ENCODE assay signal across 8 cellular contexts in the genomic region with DNA sequence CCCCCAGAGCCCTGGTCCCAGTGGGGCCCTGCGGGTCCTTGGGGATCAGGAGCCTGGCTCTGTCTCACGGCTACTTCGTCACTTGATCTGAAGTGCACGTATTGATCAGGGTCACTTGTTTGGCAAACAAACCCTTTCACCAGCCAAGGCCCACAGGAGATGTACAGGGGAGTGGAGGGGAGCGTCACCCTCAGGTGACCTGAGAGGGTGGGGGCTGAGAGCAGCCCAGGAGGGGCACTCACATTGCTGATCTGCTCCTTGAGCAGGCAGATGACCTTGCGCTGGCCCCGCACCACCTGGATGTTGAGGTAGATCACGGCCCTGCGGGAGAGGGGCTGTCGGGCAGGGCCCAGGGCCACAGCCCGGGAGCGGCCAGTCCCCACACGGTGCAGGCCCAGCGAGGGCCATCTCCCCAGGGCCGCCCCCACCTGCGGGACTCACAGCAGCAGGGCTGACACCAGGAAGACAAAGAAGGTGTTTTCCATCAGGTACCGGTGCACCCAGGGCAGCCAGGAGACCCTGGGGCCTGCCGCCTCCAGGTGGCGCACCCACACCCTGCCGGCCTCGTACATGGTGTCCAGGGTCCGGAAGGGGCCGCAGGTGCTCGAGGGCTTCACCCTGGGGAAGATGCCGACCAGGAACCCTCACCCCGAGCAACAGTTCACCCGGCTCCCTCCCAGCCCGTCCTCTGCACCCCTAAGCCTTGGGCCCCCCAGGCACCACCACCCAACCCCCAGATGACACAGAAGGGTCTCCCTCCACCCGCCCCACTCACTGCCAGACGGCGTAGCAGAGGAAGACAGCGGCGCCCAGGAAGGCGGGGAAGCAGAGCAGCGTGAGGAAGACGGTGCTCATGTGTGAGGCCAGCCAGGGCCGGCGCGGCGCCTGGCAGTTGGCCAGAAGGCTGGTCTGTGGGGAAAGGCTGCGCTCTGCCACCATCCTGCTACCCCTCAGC. TPM values are rescaled to one million over a fixed set of nuclear protein-coding genes. Genes with fewer than 3 reads are reported as not detected.
DNase-seq lines count a peak whose midpoint lies in the region; ATAC-seq and TF ChIP-seq lines count a peak whose summit lies in the region.

No MANE protein-coding gene starts in this region.

- H3K9me3 ChIP-seq in AG04450 (ENCODE audit: control insufficient read depth, insufficient read depth, low read length) (no peaks in the 10 kb centered on the region; the same call in 1 of the 2 replicates), heart right ventricle (no peaks in the 10 kb centered on the region), upper lobe of right lung (no peaks in the 10 kb centered on the region)

- intact Hi-C loops in heart right ventricle (cut with DNase I) (loop anchor here in 1 of 10 donors (10.0 kb wide), 1 partner anchor 127 kb away; no protein-coding TSS in a partner anchor), upper lobe of right lung (cut with DNase I) (loop anchor here (10.0 kb wide), 1 partner anchor 57 kb away; no protein-coding TSS in a partner anchor)

- ATAC-seq in SK-N-SH treated with all-trans-retinoic acid at 6 μM for 48 hours (peak; percentile 60), heart right ventricle (peak in 4 of 8 donors; percentile 9 to 23 (median 14)), upper lobe of right lung (peak; percentile 36), HG02642 (IDR thresholded peaks at IDR 0.05; ENCODE audit: poor library complexity, unreplicated experiment) (no peak)

- POLR2A ChIA-PET in AG04450 (lab: Yijun Ruan, JAX), result no interaction called here

- peak; percentile 38 for TF ChIP-seq CTCF in AG04450 (IDR thresholded peaks at IDR 0.05; ENCODE audit: low read depth, low read length)
- peak in 8 of 9 donors; percentile 18 to 41 (median 33) for TF ChIP-seq CTCF in heart right ventricle (IDR thresholded peaks at IDR 0.05)
- TF ChIP-seq CTCF in upper lobe of right lung (IDR thresholded peaks at IDR 0.05), result peak; percentile 30

- no peak for DNase-seq in AG04450 (ENCODE audit: low read depth, low spot score)
- DNase-seq in heart right ventricle, result no peak
- peak; percentile 73 for DNase-seq in upper lobe of right lung
- no peak for DNase-seq in RKO (ENCODE audit: low spot score)
- DNase-seq in OCI-M2 (lab: John Stamatoyannopoulos, UW; ENCODE audit: unreplicated experiment), result no peak

- CTCF ChIA-PET in AG04450 (lab: Charles Lee), result interaction anchor here (1.3 kb wide), 1 partner anchor 133 kb away, joined by 3 read pairs; no protein-coding TSS in a partner anchor

- peaks cover 16 to 51% (median 26%) of the 10 kb centered on the region in 9 donors for H3K4me1 ChIP-seq in heart right ventricle
- peaks cover 6% of the 10 kb centered on the region for H3K4me1 ChIP-seq in upper lobe of right lung

- H3K27me3 ChIP-seq in AG04450 (ENCODE audit: control insufficient read depth, insufficient read depth, low read length), result peaks cover 9% of the 10 kb centered on the region
- H3K27me3 ChIP-seq in heart right ventricle, result no peaks in the 10 kb centered on the region
- no peaks in the 10 kb centered on the region for H3K27me3 ChIP-seq in upper lobe of right lung

- peak; percentile 14 for TF ChIP-seq POLR2A in GM18526 (IDR thresholded peaks at IDR 0.05; ENCODE audit: extremely low read depth, insufficient read length)

- WGBS in heart right ventricle, 2 donors, result 68 to 71% methylated on average over 41 of the region's 41 CpGs

- H3K36me3 ChIP-seq in heart right ventricle, result peaks cover 0 to 95% (median 15%) of the 10 kb centered on the region in 9 donors
- peaks cover 42% of the 10 kb centered on the region for H3K36me3 ChIP-seq in upper lobe of right lung

- no peak overlapping the region for H3K4me3 ChIP-seq in AG04450 (ENCODE audit: low read depth, low read length)
- H3K4me3 ChIP-seq in heart right ventricle, result no peak overlapping the region
- no peak overlapping the region for H3K4me3 ChIP-seq in upper lobe of right lung

- H3K27ac ChIP-seq in AG04450 (ENCODE audit: low read depth, low read length), result no peak overlapping the region
- no peak overlapping the region for H3K27ac ChIP-seq in heart right ventricle
- H3K27ac ChIP-seq in upper lobe of right lung, result no peak overlapping the region

TF ChIP-seq in SK-N-SH treated with all-trans-retinoic acid at 6 μM for 48 hours, 23 proteins besides CTCF, POLR2A, EP300 and RAD21 (continues in another document):
- TF ChIP-seq TOX (CRISPR knock-in tag; IDR thresholded peaks at IDR 0.05; ENCODE audit: borderline replicate concordance) (no peak), ZNF565 (CRISPR knock-in tag; conservative IDR thresholded peaks at IDR 0.05; ENCODE audit: low read depth) (no peak), ZNF70 (CRISPR knock-in tag; IDR thresholded peaks at IDR 0.05) (no peak), ESRRG (CRISPR knock-in tag; IDR thresholded peaks at IDR 0.05) (no peak), RARB (CRISPR knock-in tag; IDR thresholded peaks at IDR 0.05) (no peak), ARNTL (CRISPR knock-in tag; IDR thresholded peaks at IDR 0.05; ENCODE audit: borderline replicate concordance, low read depth) (no peak), ZNF8 (CRISPR knock-in tag; IDR thresholded peaks at IDR 0.05) (no peak), ZC3H10 (CRISPR knock-in tag; IDR thresholded peaks at IDR 0.05) (no peak)
- TF ChIP-seq, protein P1, sequence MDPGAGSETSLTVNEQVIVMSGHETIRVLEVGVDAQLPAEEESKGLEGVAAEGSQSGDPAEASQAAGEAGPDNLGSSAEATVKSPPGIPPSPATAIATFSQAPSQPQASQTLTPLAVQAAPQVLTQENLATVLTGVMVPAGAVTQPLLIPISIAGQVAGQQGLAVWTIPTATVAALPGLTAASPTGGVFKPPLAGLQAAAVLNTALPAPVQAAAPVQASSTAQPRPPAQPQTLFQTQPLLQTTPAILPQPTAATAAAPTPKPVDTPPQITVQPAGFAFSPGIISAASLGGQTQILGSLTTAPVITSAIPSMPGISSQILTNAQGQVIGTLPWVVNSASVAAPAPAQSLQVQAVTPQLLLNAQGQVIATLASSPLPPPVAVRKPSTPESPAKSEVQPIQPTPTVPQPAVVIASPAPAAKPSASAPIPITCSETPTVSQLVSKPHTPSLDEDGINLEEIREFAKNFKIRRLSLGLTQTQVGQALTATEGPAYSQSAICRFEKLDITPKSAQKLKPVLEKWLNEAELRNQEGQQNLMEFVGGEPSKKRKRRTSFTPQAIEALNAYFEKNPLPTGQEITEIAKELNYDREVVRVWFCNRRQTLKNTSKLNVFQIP (CRISPR knock-in tag; IDR thresholded peaks at IDR 0.05; ENCODE audit: borderline replicate concordance, low read depth), result no peak
- TF ChIP-seq, protein P2, sequence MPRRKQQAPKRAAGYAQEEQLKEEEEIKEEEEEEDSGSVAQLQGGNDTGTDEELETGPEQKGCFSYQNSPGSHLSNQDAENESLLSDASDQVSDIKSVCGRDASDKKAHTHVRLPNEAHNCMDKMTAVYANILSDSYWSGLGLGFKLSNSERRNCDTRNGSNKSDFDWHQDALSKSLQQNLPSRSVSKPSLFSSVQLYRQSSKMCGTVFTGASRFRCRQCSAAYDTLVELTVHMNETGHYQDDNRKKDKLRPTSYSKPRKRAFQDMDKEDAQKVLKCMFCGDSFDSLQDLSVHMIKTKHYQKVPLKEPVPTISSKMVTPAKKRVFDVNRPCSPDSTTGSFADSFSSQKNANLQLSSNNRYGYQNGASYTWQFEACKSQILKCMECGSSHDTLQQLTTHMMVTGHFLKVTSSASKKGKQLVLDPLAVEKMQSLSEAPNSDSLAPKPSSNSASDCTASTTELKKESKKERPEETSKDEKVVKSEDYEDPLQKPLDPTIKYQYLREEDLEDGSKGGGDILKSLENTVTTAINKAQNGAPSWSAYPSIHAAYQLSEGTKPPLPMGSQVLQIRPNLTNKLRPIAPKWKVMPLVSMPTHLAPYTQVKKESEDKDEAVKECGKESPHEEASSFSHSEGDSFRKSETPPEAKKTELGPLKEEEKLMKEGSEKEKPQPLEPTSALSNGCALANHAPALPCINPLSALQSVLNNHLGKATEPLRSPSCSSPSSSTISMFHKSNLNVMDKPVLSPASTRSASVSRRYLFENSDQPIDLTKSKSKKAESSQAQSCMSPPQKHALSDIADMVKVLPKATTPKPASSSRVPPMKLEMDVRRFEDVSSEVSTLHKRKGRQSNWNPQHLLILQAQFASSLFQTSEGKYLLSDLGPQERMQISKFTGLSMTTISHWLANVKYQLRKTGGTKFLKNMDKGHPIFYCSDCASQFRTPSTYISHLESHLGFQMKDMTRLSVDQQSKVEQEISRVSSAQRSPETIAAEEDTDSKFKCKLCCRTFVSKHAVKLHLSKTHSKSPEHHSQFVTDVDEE (CRISPR knock-in tag; IDR thresholded peaks at IDR 0.05), result no peak

RNA-seq across cellular contexts. Expression of a gene that starts 11.3 kb away (rescaled TPM):
- polyA plus RNA-seq in AG04450 (2011; rRNA removed) (0.51 and 0.53 TPM in 2 replicates), heart right ventricle (10 to 100 TPM; 22.8 to 86.0 TPM)
- 0.41 and 2.1 TPM in 2 replicates for polyA minus RNA-seq in AG04450 (2011; rRNA and poly(A)+ RNA removed)
- total RNA-seq in heart right ventricle (100 to 1,000 TPM in 1 of 10 donors, 10 to 100 TPM in 9; 42.3 to 109 (median 69.1) TPM), upper lobe of right lung (176 TPM)

RNA-seq across cellular contexts. Expression of a gene that starts 13.3 kb away (rescaled TPM):
- polyA plus RNA-seq in AG04450 (2011; rRNA removed) (not detected in 2 replicates), heart right ventricle (1 to 10 TPM in 1 of 2 donors, under 1 TPM in 1; 0.96 to 3.7 TPM)
- not detected in 2 replicates for polyA minus RNA-seq in AG04450 (2011; rRNA and poly(A)+ RNA removed)
- total RNA-seq in heart right ventricle (10 to 100 TPM in 1 of 10 donors, 1 to 10 TPM in 8, under 1 TPM in 1; 0.85 to 11.2 (median 2.1) TPM), upper lobe of right lung (26.6 TPM)

RNA-seq across cellular contexts. Expression of a gene that starts 28.9 kb away (rescaled TPM):
- polyA plus RNA-seq in AG04450 (2011; rRNA removed) (not detected in 2 replicates), heart right ventricle (not detected)
- polyA minus RNA-seq in AG04450 (2011; rRNA and poly(A)+ RNA removed), result not detected in 2 replicates
- total RNA-seq in heart right ventricle (under 1 TPM in 1 of 10 donors, not detected in 9; 0.11 TPM), upper lobe of right lung (not detected)

RNA-seq across cellular contexts. Expression of a gene that starts 51.1 kb away (rescaled TPM):
- polyA plus RNA-seq in AG04450 (2011; rRNA removed), result 26.7 and 38.6 TPM in 2 replicates
- polyA minus RNA-seq in AG04450 (2011; rRNA and poly(A)+ RNA removed), result 27.0 and 44.5 TPM in 2 replicates
- total RNA-seq in heart right ventricle, result 100 to 1,000 TPM; 102 to 184 (median 116) TPM
- polyA plus RNA-seq in heart right ventricle, result 100 to 1,000 TPM in 1 of 2 donors, 10 to 100 TPM in 1; 92.8 to 200 TPM
- 206 TPM for total RNA-seq in upper lobe of right lung
